ENCODE assay signal across 19 cellular contexts in genomic region chr12:130127909-130128763, GRCh38. TPM values are rescaled to one million over a fixed set of nuclear protein-coding genes. Genes with fewer than 3 reads are reported as not detected.
DNase-seq lines count a peak whose midpoint lies in the region; ATAC-seq and TF ChIP-seq lines count a peak whose summit lies in the region.
"Had no signal": no experiment of that assay in that cellular context is flagged by ENCODE, and none has a peak within 500 bp of the region (broad histone marks: within the 10 kb centered on the region; RNA-seq: fewer than 3 reads in every experiment).

No MANE protein-coding gene starts in this region.

- no peaks in the 10 kb centered on the region for H3K9me3 Mint-ChIP-seq in Caco-2 (ENCODE audit: unreplicated experiment)

- H3K27ac Mint-ChIP-seq in Caco-2 (ENCODE audit: unreplicated experiment), result no peak overlapping the region
- H3K27ac Mint-ChIP-seq: activated CD8-positive, alpha-beta memory T cell treated with anti-CD3 and anti-CD28 coated beads, Interleukin-2, amount 10 ng/mL, durations not matched to agents 7 days and 5 days; GM23338 had no signal

- H3K4me1 ChIP-seq in adipocyte (ENCODE audit: control insufficient read depth, insufficient read depth, low read length) (peaks cover 17% of the 10 kb centered on the region), tibial artery (peaks cover 0 to 36% (median 23%) of the 10 kb centered on the region in 4 donors), Caco-2 (no peaks in the 10 kb centered on the region)

- no peak for ATAC-seq in GM19023 (IDR thresholded peaks at IDR 0.05; ENCODE audit: unreplicated experiment)
- ATAC-seq: activated CD8-positive, alpha-beta memory T cell treated with anti-CD3 and anti-CD28 coated beads, Interleukin-2, amount 10 ng/mL, durations not matched to agents 7 days and 5 days; GM23338; left lobe of liver had no signal

- H3K4me1 Mint-ChIP-seq in Caco-2 (ENCODE audit: low read depth, unreplicated experiment), result no peaks in the 10 kb centered on the region
- H3K4me1 Mint-ChIP-seq: activated CD8-positive, alpha-beta memory T cell treated with anti-CD3 and anti-CD28 coated beads, Interleukin-2, amount 10 ng/mL, durations not matched to agents 7 days and 5 days; GM23338 had no signal

- peak overlapping the region; percentile 31 for H3K4me3 ChIP-seq in adipocyte (ENCODE audit: low read length)
- H3K4me3 ChIP-seq in tibial artery, result peak overlapping the region; percentile 10 to 27
- H3K4me3 ChIP-seq in Caco-2 (ENCODE audit: low read depth, low read length), result no peak overlapping the region
- H3K4me3 ChIP-seq: GM23338, SK-N-MC had no signal

- no peak overlapping the region for H3K4me3 Mint-ChIP-seq in Caco-2 (ENCODE audit: unreplicated experiment)
- H3K4me3 Mint-ChIP-seq: activated CD8-positive, alpha-beta memory T cell treated with anti-CD3 and anti-CD28 coated beads, Interleukin-2, amount 10 ng/mL, durations not matched to agents 7 days and 5 days; GM23338 had no signal

- intact Hi-C loops in tibial artery (cut with DNase I; ENCODE audit: low total_unique reads) (no loop called here), Caco-2 (cut with micrococcal nuclease; ENCODE audit: unreplicated experiment) (no loop called here)

- H3K27me3 ChIP-seq in adipocyte (replicated peaks; ENCODE audit: control insufficient read depth, insufficient read depth, low read length) (peaks cover 24% of the 10 kb centered on the region), tibial artery (no peaks in the 10 kb centered on the region), Caco-2 (replicated peaks; ENCODE audit: control insufficient read depth, insufficient read depth, low read length) (no peaks in the 10 kb centered on the region)

- CTCF ChIA-PET in Caco-2 (lab: Charles Lee), result no interaction called here

- DNase-seq in adipocyte (ENCODE audit: low read depth), result no peak
- peak; percentile 6 for DNase-seq in fibroblast of gingiva (ENCODE audit: low read depth)
- DNase-seq in mucosa of gallbladder (ENCODE audit: low spot score), result peak; percentile 45
- DNase-seq in tibial artery, result peak; percentile 45 to 90
- DNase-seq in NCI-H2029 treated with DMSO at 0.1 percent for 48 hours (lab: John Stamatoyannopoulos, UW), result no peak
- DNase-seq in Caco-2, result no peak
- no peak for DNase-seq in activated gamma-delta T cell treated with Interleukin-2 at 50 U/mL for 16 hours
- DNase-seq: activated CD8-positive, alpha-beta memory T cell treated with anti-CD3 and anti-CD28 coated beads, Interleukin-2, amount 10 ng/mL, durations not matched to agents 7 days and 5 days; activated naive CD4-positive, alpha-beta T cell treated with anti-CD3 and anti-CD28 coated beads, Interleukin-2, amount 50 U/mL, for 16 hours; dermis blood vessel endothelial cell; DND-41; glutamatergic neuron; Kasumi-1; NCI-H1930 had no signal

- no peaks in the 10 kb centered on the region for H3K36me3 Mint-ChIP-seq in Caco-2 (ENCODE audit: insufficient read depth, unreplicated experiment)
- H3K36me3 Mint-ChIP-seq: activated CD8-positive, alpha-beta memory T cell treated with anti-CD3 and anti-CD28 coated beads, Interleukin-2, amount 10 ng/mL, durations not matched to agents 7 days and 5 days had no signal

- no TSS peak for BruUV-seq in Caco-2 (replicated peaks; lab: Mats Ljungman, UMichigan)

- H3K27ac ChIP-seq in tibial artery, result peak overlapping the region; percentile 73 to 76
- H3K27ac ChIP-seq: SK-N-MC had no signal

- H3K36me3 ChIP-seq in adipocyte (ENCODE audit: control insufficient read depth, insufficient read depth, low read length, severe bottlenecking), result no peaks in the 10 kb centered on the region
- no peaks in the 10 kb centered on the region for H3K36me3 ChIP-seq in tibial artery
- H3K36me3 ChIP-seq in Caco-2 (ENCODE audit: control insufficient read depth, insufficient read depth, low read length), result no peaks in the 10 kb centered on the region

- H3K9ac ChIP-seq in adipocyte (ENCODE audit: low read length), result no peak overlapping the region

- H3K9me3 ChIP-seq in adipocyte (ENCODE audit: control insufficient read depth, low read length), result no peaks in the 10 kb centered on the region
- H3K9me3 ChIP-seq in tibial artery, result no peaks in the 10 kb centered on the region
- H3K9me3 ChIP-seq in Caco-2, result no peaks in the 10 kb centered on the region

- no peak for TF ChIP-seq CTCF in tibial artery (IDR thresholded peaks at IDR 0.05)
- no peak for TF ChIP-seq CTCF in Caco-2 (IDR thresholded peaks at IDR 0.05; ENCODE audit: insufficient read depth in 1 of 2, low read depth in 1 of 2, low read length in 1 of 2, severe bottlenecking in 1 of 2, unreplicated experiment in 1 of 2)

- POLR2A ChIA-PET in Caco-2 (lab: Charles Lee), result no interaction called here

- H3K27me3 Mint-ChIP-seq in Caco-2 (ENCODE audit: insufficient read depth, unreplicated experiment), result no peaks in the 10 kb centered on the region
- H3K27me3 Mint-ChIP-seq: activated CD8-positive, alpha-beta memory T cell treated with anti-CD3 and anti-CD28 coated beads, Interleukin-2, amount 10 ng/mL, durations not matched to agents 7 days and 5 days had no signal

RNA-seq across cellular contexts. Expression of gene FZD10, which starts 34.1 kb away (rescaled TPM):
- total RNA-seq in mucosa of gallbladder (1.1 TPM), Caco-2 (2022) (0.09 TPM in 2 replicates)
- total RNA-seq: activated CD8-positive, alpha-beta memory T cell treated with anti-CD3 and anti-CD28 coated beads, Interleukin-2, amount 10 ng/mL, durations not matched to agents 7 days and 5 days; left lobe of liver; osteocyte had no signal

Comparison
In these comparisons a context has a peak if more than half of its experiments do, and no peak if none do; other contexts are left out.
1. DNase-seq: peak in fibroblast of gingiva (single experiment), mucosa of gallbladder (single experiment) and tibial artery (2 of 2); none in adipocyte (single experiment), NCI-H2029 treated with DMSO at 0.1 percent for 48 hours (single experiment), Caco-2 (0 of 2) and activated gamma-delta T cell treated with Interleukin-2 at 50 U/mL for 16 hours (single experiment).